30 cellular contexts compared by ENCODE assay signal in the genomic region with DNA sequence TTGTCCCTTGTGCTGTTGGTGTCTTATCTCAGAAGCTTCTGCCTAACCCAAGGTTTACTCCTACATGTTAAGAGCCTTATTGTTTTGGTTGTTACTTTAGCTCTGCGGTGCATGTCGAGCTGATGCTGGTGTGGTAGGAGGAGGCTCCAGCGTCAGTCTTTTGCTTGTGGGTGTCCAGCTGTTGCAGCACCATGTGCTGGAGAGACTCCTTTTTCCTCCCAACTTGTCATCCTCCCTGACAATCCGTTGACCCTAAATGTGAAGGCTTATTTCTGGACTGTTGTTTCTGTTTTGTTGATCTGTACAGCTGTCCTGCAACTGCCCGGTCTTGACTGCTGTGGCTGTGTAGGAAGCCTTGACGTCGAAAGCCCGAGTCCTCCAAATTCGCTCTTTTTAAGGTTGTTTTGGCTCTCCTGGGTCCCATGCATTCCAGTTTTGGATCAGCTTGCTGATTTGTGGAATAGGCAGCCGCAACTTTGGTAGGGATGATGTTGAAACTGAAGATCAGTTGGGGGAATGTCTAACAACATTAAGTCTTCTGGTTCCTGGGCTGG. TPM values are rescaled to one million over a fixed set of nuclear protein-coding genes. Genes with fewer than 3 reads are reported as not detected.
DNase-seq lines count a peak whose midpoint lies in the region; ATAC-seq and TF ChIP-seq lines count a peak whose summit lies in the region.
"Had no signal": no experiment of that assay in that cellular context is flagged by ENCODE, and none has a peak within 500 bp of the region (broad histone marks: within the 10 kb centered on the region; RNA-seq: fewer than 3 reads in every experiment).

No MANE protein-coding gene starts in this region.

- peaks cover 0 to 43% (median 26%) of the 10 kb centered on the region in 4 donors for H3K4me1 Mint-ChIP-seq in CD4-positive, CD25-positive, alpha-beta regulatory T cell
- H3K4me1 Mint-ChIP-seq in CD8-positive, alpha-beta T cell (ENCODE audit: low read depth): peaks cover 48% of the 10 kb centered on the region

- H3K9me3 ChIP-seq in CD4-positive, CD25-positive, alpha-beta regulatory T cell (ENCODE audit: control insufficient read depth in 2 of 2, low read length in 2 of 2): no peaks in the 10 kb centered on the region
- H3K9me3 ChIP-seq in CD8-positive, alpha-beta T cell (ENCODE audit: low read length): no peaks in the 10 kb centered on the region
- H3K9me3 ChIP-seq: breast epithelium, heart right ventricle, Peyer's patch, upper lobe of right lung had no signal

- peaks cover 34% of the 10 kb centered on the region for H3K36me3 Mint-ChIP-seq in CD4-positive, CD25-positive, alpha-beta regulatory T cell
- H3K36me3 Mint-ChIP-seq in CD8-positive, alpha-beta T cell: peaks cover 78% of the 10 kb centered on the region

- H3K9me3 Mint-ChIP-seq in CD4-positive, CD25-positive, alpha-beta regulatory T cell: peaks cover 0 to 2% (median 0%) of the 10 kb centered on the region in 7 donors
- H3K9me3 Mint-ChIP-seq in CD8-positive, alpha-beta T cell: no peaks in the 10 kb centered on the region
- H3K9me3 Mint-ChIP-seq: activated naive CD4-positive, alpha-beta T cell treated with anti-CD3 and anti-CD28 coated beads for 36 hours; memory B cell had no signal

- CTCF ChIA-PET in CD8-positive, alpha-beta T cell (lab: Charles Lee): interaction anchor here (1.1 kb wide), 1 partner anchor 15 kb away, joined by 3 read pairs; no protein-coding TSS in a partner anchor

- peaks cover 40% of the 10 kb centered on the region for H3K36me3 ChIP-seq in CD4-positive, CD25-positive, alpha-beta regulatory T cell (ENCODE audit: control insufficient read depth, insufficient read depth, low read length)
- H3K36me3 ChIP-seq in CD8-positive, alpha-beta T cell (ENCODE audit: insufficient read depth, low read length): peaks cover 27% of the 10 kb centered on the region

- intact Hi-C loops in CD8-positive, alpha-beta T cell (cut with DNase I, micrococcal nuclease): no loop called here
- intact Hi-C loops in posterior vena cava (cut with DNase I): loop anchor here in 1 of 2 donors (10.0 kb wide), 1 partner anchor 156 kb away; no protein-coding TSS in a partner anchor

- no peaks in the 10 kb centered on the region for H3K4me1 ChIP-seq in CD4-positive, CD25-positive, alpha-beta regulatory T cell (ENCODE audit: control insufficient read depth, insufficient read depth, low read length, poor library complexity, severe bottlenecking)
- H3K4me1 ChIP-seq in CD8-positive, alpha-beta T cell (ENCODE audit: insufficient read depth, low read length): peaks cover 10% of the 10 kb centered on the region
- H3K4me1 ChIP-seq: breast epithelium, upper lobe of right lung had no signal

- no peak overlapping the region for H3K4me3 Mint-ChIP-seq in CD4-positive, CD25-positive, alpha-beta regulatory T cell
- no peak overlapping the region for H3K4me3 Mint-ChIP-seq in CD8-positive, alpha-beta T cell
- H3K4me3 Mint-ChIP-seq: activated naive CD4-positive, alpha-beta T cell treated with anti-CD3 and anti-CD28 coated beads for 36 hours; memory B cell had no signal

- no peak overlapping the region for H3K27ac ChIP-seq in CD4-positive, CD25-positive, alpha-beta regulatory T cell (ENCODE audit: insufficient read depth, low read length, poor library complexity, severe bottlenecking)
- H3K27ac ChIP-seq in CD8-positive, alpha-beta T cell (ENCODE audit: low read depth, low read length): no peak overlapping the region
- no peak overlapping the region for H3K27ac ChIP-seq in caudate nucleus (ENCODE audit: low read depth, low read length)
- H3K27ac ChIP-seq: BLaER1 treated with 17β-estradiol and CSF1 and Interleukin-3, amounts not matched to agents 10 nM and 100 nM; breast epithelium; coronary artery; upper lobe of right lung had no signal

- H3K27ac Mint-ChIP-seq in CD4-positive, CD25-positive, alpha-beta regulatory T cell: peak overlapping the region in 2 of 3 donors; percentile 60 to 82
- peak overlapping the region; percentile 90 for H3K27ac Mint-ChIP-seq in CD8-positive, alpha-beta T cell
- H3K27ac Mint-ChIP-seq: activated naive CD4-positive, alpha-beta T cell treated with anti-CD3 and anti-CD28 coated beads for 36 hours had no signal

- POLR2A ChIA-PET in CD8-positive, alpha-beta T cell (lab: Charles Lee): no interaction called here

- H3K27me3 ChIP-seq in CD4-positive, CD25-positive, alpha-beta regulatory T cell (ENCODE audit: control insufficient read depth, insufficient read depth, low read length): no peaks in the 10 kb centered on the region
- H3K27me3 ChIP-seq in CD8-positive, alpha-beta T cell (ENCODE audit: insufficient read depth, low read length): no peaks in the 10 kb centered on the region
- H3K27me3 ChIP-seq: BLaER1 treated with 17β-estradiol and CSF1 and Interleukin-3, amounts not matched to agents 10 nM and 100 nM; breast epithelium; heart right ventricle; Peyer's patch; upper lobe of right lung had no signal

- no peak for DNase-seq in CD4-positive, CD25-positive, alpha-beta regulatory T cell
- no peak for DNase-seq in CD8-positive, alpha-beta T cell
- DNase-seq in fibroblast of pulmonary artery (ENCODE audit: low read depth): peak; percentile 40
- DNase-seq in posterior vena cava (ENCODE audit: low spot score): peak; percentile 58
- DNase-seq in caudate nucleus (lab: John Stamatoyannopoulos, UW): no peak
- no peak for DNase-seq in SHP77 (lab: John Stamatoyannopoulos, UW)
- DNase-seq: activated CD4-positive, alpha-beta T cell treated with anti-CD3 and anti-CD28 coated beads, Interleukin-2, amount 50 U/mL, for 48 hours; activated CD4-positive, CD25-positive, alpha-beta regulatory T cell; activated naive CD4-positive, alpha-beta T cell treated with anti-CD3 and anti-CD28 coated beads for 36 hours; activated T-cell treated with anti-CD3 and anti-CD28 coated beads for 4 hours; amygdala; DND-41; foreskin melanocyte; heart right ventricle; kidney glomerular epithelial cell; NCI-H1105; NCI-H187 treated with DMSO at 0.1 percent for 48 hours; occipital lobe; Peyer's patch; retina; stimulated activated CD4-positive, alpha-beta T cell treated with anti-CD3 and anti-CD28 coated beads, Interleukin-2, amount 100 ng/mL, for 24 hours; substantia nigra; SW 1271; upper lobe of right lung had no signal

- no peak for TF ChIP-seq CTCF in CD8-positive, alpha-beta T cell (IDR thresholded peaks at IDR 0.05)
- TF ChIP-seq CTCF in fibroblast of pulmonary artery (IDR thresholded peaks at IDR 0.05; ENCODE audit: low read length, missing control alignments): no peak

- no peaks in the 10 kb centered on the region for H3K27me3 Mint-ChIP-seq in CD4-positive, CD25-positive, alpha-beta regulatory T cell
- H3K27me3 Mint-ChIP-seq in CD8-positive, alpha-beta T cell (ENCODE audit: low read depth): no peaks in the 10 kb centered on the region
- H3K27me3 Mint-ChIP-seq: memory B cell had no signal

- no peak overlapping the region for H3K4me3 ChIP-seq in CD4-positive, CD25-positive, alpha-beta regulatory T cell (ENCODE audit: low read depth, low read length)
- no peak overlapping the region for H3K4me3 ChIP-seq in CD8-positive, alpha-beta T cell (ENCODE audit: low read depth, low read length)
- H3K4me3 ChIP-seq in fibroblast of pulmonary artery (replicated peaks; ENCODE audit: low read depth, low read length): no peak overlapping the region
- H3K4me3 ChIP-seq: BLaER1 treated with 17β-estradiol and CSF1 and Interleukin-3, amounts not matched to agents 10 nM and 100 nM; breast epithelium; coronary artery; heart right ventricle; Peyer's patch; upper lobe of right lung had no signal

- ATAC-seq in CD4-positive, CD25-positive, alpha-beta regulatory T cell (ENCODE audit: low read depth in 2 of 2): no peak
- ATAC-seq in CD8-positive, alpha-beta T cell: no peak
- no peak for ATAC-seq in HG03108 (IDR thresholded peaks at IDR 0.05; ENCODE audit: unreplicated experiment)
- ATAC-seq: esophagus mucosa, upper lobe of right lung had no signal

RNA-seq across cellular contexts. Expression of gene NAXD, which starts 15.3 kb away (rescaled TPM):
- total RNA-seq in CD4-positive, CD25-positive, alpha-beta regulatory T cell: 20.8 TPM
- polyA plus RNA-seq in CD4-positive, CD25-positive, alpha-beta regulatory T cell: 10 to 100 TPM; 21.1 to 28.2 (median 24.8) TPM
- 10 to 100 TPM; 23.4 to 25.6 TPM for total RNA-seq in CD8-positive, alpha-beta T cell
- 10 to 100 TPM; 19.5 to 21.7 TPM for total RNA-seq in posterior vena cava

Comparison
In these comparisons a context has a peak if more than half of its experiments do, and no peak if none do; other contexts are left out.
1. DNase-seq: peak in fibroblast of pulmonary artery (single experiment) and posterior vena cava (single experiment); none in CD4-positive, CD25-positive, alpha-beta regulatory T cell (0 of 3), CD8-positive, alpha-beta T cell (0 of 7), caudate nucleus (0 of 61) and SHP77 (0 of 2).